17 cellular contexts compared by ENCODE assay signal in genomic region chrX:106734827-106735226, GRCh38. TPM values are rescaled to one million over a fixed set of nuclear protein-coding genes. Genes with fewer than 3 reads are reported as not detected.
DNase-seq lines count a peak whose midpoint lies in the region; ATAC-seq, FAIRE-seq and TF ChIP-seq lines count a peak whose summit lies in the region.
"Had no signal": no experiment of that assay in that cellular context is flagged by ENCODE, and none has a peak within 500 bp of the region (broad histone marks: within the 10 kb centered on the region; RNA-seq: fewer than 3 reads in every experiment).

No MANE protein-coding gene starts in this region.

- intact Hi-C loops in left colon (cut with DNase I, micrococcal nuclease), result no loop called here
- intact Hi-C loops in sigmoid colon (cut with DNase I), result no loop called here

- FAIRE-seq in small intestine (lab: Jason Lieb, UNC), result peak; percentile 33
- FAIRE-seq: H1 had no signal

- H3K4me3 ChIP-seq in small intestine (ENCODE audit: low read depth in 1 of 2, low read length in 2 of 2) (no peak overlapping the region), sigmoid colon (no peak overlapping the region)

- no peaks in the 10 kb centered on the region for H3K4me1 ChIP-seq in small intestine (ENCODE audit: control insufficient read depth in 2 of 2, insufficient read depth in 1 of 2, low read depth in 1 of 2, low read length in 1 of 2)
- no peaks in the 10 kb centered on the region for H3K4me1 ChIP-seq in sigmoid colon
- H3K4me1 ChIP-seq: BE2C had no signal

- no peak for TF ChIP-seq CTCF in sigmoid colon (IDR thresholded peaks at IDR 0.05)

- no peak for TF ChIP-seq POLR2A in sigmoid colon (IDR thresholded peaks at IDR 0.05)

- no peaks in the 10 kb centered on the region for H3K36me3 ChIP-seq in small intestine (ENCODE audit: control insufficient read depth in 2 of 2, insufficient read depth in 2 of 2, low read length in 2 of 2)
- no peaks in the 10 kb centered on the region for H3K36me3 ChIP-seq in sigmoid colon
- H3K36me3 ChIP-seq: BE2C had no signal

- peak; percentile 43 for ATAC-seq in left colon
- no peak for ATAC-seq in GM19463 (IDR thresholded peaks at IDR 0.05; ENCODE audit: unreplicated experiment)

- TF ChIP-seq EP300 in sigmoid colon (IDR thresholded peaks at IDR 0.05), result no peak

- DNase-seq in Caki2 (ENCODE audit: low read depth) (peak; percentile 7), SK-MEL-5 (ENCODE audit: low read depth, low spot score) (peak; percentile 53), left colon (no peak), small intestine (no peak), sigmoid colon (no peak)
- DNase-seq in central memory CD4-positive, alpha-beta T cell, result no peak
- DNase-seq: ACHN; BE2C; Caco-2; CD4-positive, alpha-beta T cell; DMS79 treated with DMSO at 0.1 percent for 48 hours; GF-D8; H9 had no signal

- no peaks in the 10 kb centered on the region for H3K27me3 ChIP-seq in small intestine (ENCODE audit: control insufficient read depth in 2 of 2, insufficient read depth in 2 of 2, low read length in 2 of 2)
- no peaks in the 10 kb centered on the region for H3K27me3 ChIP-seq in sigmoid colon
- H3K27me3 ChIP-seq: BE2C had no signal

- in situ Hi-C loops in Caki2 (cut with HindIII; ENCODE audit: low pct_unique_long_range_greater_than_20kb, low sequenced_read_pairs), result no loop called here
- in situ Hi-C loops in SK-MEL-5 (cut with HindIII; ENCODE audit: low pct_unique_long_range_greater_than_20kb, low sequenced_read_pairs), result no loop called here

- H3K27ac ChIP-seq in small intestine (ENCODE audit: low read depth in 1 of 2, low read length in 1 of 2) (no peak overlapping the region), sigmoid colon (no peak overlapping the region)
- H3K27ac ChIP-seq: C4-2B had no signal

- 24 to 70% (median 39%) methylated on average over 3 of the region's 3 CpGs for WGBS in small intestine, 3 donors
- 23 to 68% methylated on average over 3 of the region's 3 CpGs for WGBS in sigmoid colon, 2 donors

- H3K9me3 ChIP-seq in small intestine (ENCODE audit: control insufficient read depth, low read depth) (no peaks in the 10 kb centered on the region), sigmoid colon (no peaks in the 10 kb centered on the region)
- H3K9me3 ChIP-seq: BE2C, Caco-2 had no signal

RNA-seq across cellular contexts. Expression of gene RNF128, which starts 8.3 kb away (rescaled TPM):
- 10.6 and 13.0 TPM in 2 replicates for total RNA-seq in Caki2 (2014; rRNA removed; shearing (Covaris generic); ENCODE audit: low replicate concordance)
- 21.0 and 22.2 TPM in 2 replicates for total RNA-seq in SK-MEL-5 (2014; rRNA removed; shearing (Covaris generic))
- polyA plus RNA-seq in SK-MEL-5 (2015; cell fraction: cytosol; rRNA removed), result 17.4 and 23.0 TPM in 2 replicates
- polyA plus RNA-seq in SK-MEL-5 (2015; cell fraction: nucleus; rRNA removed), result 3.3 and 4.3 TPM in 2 replicates
- total RNA-seq in left colon, result 10 to 100 TPM; 37.1 to 43.0 TPM
- 10 to 100 TPM; 38.2 to 47.6 (median 38.7) TPM for polyA plus RNA-seq in small intestine
- total RNA-seq in sigmoid colon, result under 1 TPM in 1 of 4 donors, not detected in 3; 0.36 TPM
- 10 to 100 TPM in 1 of 3 donors, 1 to 10 TPM in 2; 4.4 to 10.5 (median 4.8) TPM for polyA plus RNA-seq in sigmoid colon
- total RNA-seq: A172; CD4-positive, alpha-beta T cell had no signal

Comparison
In these comparisons a context has a peak if more than half of its experiments do, and no peak if none do; other contexts are left out.
1. DNase-seq: peak in Caki2 (single experiment) and SK-MEL-5 (single experiment); none in left colon (0 of 2), small intestine (single experiment), central memory CD4-positive, alpha-beta T cell (single experiment) and sigmoid colon (single experiment).